Comparison of ENCODE assay signal across 16 cellular contexts in the genomic region with DNA sequence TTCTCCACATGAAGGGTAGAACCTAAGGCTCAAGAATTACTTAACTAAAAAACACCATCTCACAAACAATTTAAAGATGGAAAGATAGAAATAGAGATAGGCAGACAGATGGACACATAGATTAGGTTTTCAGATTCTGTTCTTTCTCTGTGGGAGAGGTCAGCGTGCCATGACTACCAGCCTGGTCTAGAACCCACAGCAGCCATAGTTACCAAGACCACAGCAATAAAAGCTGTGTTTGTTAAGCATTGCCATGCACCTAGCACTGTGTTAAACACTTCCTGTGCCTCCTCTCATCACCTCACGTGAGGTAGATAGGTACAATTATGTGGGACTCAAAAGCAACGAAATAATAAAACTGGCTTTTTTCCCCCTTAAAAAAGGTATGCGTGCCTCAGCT.
A peak's percentile ranks its signal among the peaks of the same experiment; 100 is the strongest.
DNase-seq lines count a peak whose midpoint lies in the region; ATAC-seq and TF ChIP-seq lines count a peak whose summit lies in the region.
"Had no signal": no experiment of that assay in that cellular context is flagged by ENCODE, and none has a peak within 500 bp of the region (broad histone marks: within the 10 kb centered on the region; RNA-seq: fewer than 3 reads in every experiment).

No MANE protein-coding gene starts in this region.

- H3K27me3 ChIP-seq in IMR-90 (ENCODE audit: control insufficient read depth, insufficient read depth, low read length) = no peaks in the 10 kb centered on the region
- no peaks in the 10 kb centered on the region for H3K27me3 ChIP-seq in smooth muscle cell (ENCODE audit: low read depth)
- H3K27me3 ChIP-seq in vagina = no peaks in the 10 kb centered on the region

- H4K8ac ChIP-seq in IMR-90 (ENCODE audit: low read depth in 2 of 2, low read length in 2 of 2) = peak overlapping the region; percentile 12 to 13; a peak in 1 of 4 replicates

- intact Hi-C loops in CD14-positive monocyte (cut with micrococcal nuclease) (no loop called here), IMR-90 (cut with micrococcal nuclease) (no loop called here), vagina (cut with DNase I) (no loop called here)
- intact Hi-C loops in activated T-helper 2 cell treated with anti-CD3 and anti-CD28 coated beads, Interferon-gamma antibody, Interleukin-2, Interleukin-4, amounts not matched to agents 10 μg/mL and 5 μg/mL and 100 μg/mL, durations not matched to agents 14 hours and 24 hours and 36 hours (cut with micrococcal nuclease) = no loop called here

- no peak for TF ChIP-seq RAD21 in IMR-90 (IDR thresholded peaks at IDR 0.05; ENCODE audit: low read length)

- H3K9ac ChIP-seq in IMR-90 (ENCODE audit: low read depth, low read length) = no peak overlapping the region
- H3K9ac ChIP-seq in smooth muscle cell (ENCODE audit: low read depth) = no peak overlapping the region

- H3K36me3 ChIP-seq in IMR-90 (ENCODE audit: control insufficient read depth, insufficient read depth, low read length) (no peaks in the 10 kb centered on the region), smooth muscle cell (ENCODE audit: low read depth) (no peaks in the 10 kb centered on the region), vagina (no peaks in the 10 kb centered on the region)
- H3K36me3 ChIP-seq: prostate gland had no signal

- H3K27ac ChIP-seq in IMR-90 (ENCODE audit: insufficient read depth, low read length) (peak overlapping the region; percentile 41; the same call in 1 of the 2 replicates), smooth muscle cell (ENCODE audit: low read depth) (peak overlapping the region; percentile 60), vagina (no peak overlapping the region)
- H3K27ac ChIP-seq: prostate gland, RWPE1 had no signal

- peak overlapping the region in 4 of 7 donors; percentile 40 to 88 (median 68) for H3K27ac Mint-ChIP-seq in CD14-positive monocyte
- H3K27ac Mint-ChIP-seq in activated T-helper 2 cell treated with anti-CD3 and anti-CD28 coated beads, Interferon-gamma antibody, Interleukin-2, Interleukin-4, amounts not matched to agents 10 μg/mL and 5 μg/mL and 100 μg/mL, durations not matched to agents 14 hours and 24 hours and 36 hours = peak overlapping the region; percentile 33
- H3K27ac Mint-ChIP-seq: activated CD4-positive, alpha-beta T cell treated with anti-CD3 and anti-CD28 coated beads, Interleukin-2, amount 10 ng/mL, durations not matched to agents 7 days and 5 days; T-helper 17 cell had no signal

- TF ChIP-seq POLR2A in IMR-90 (IDR thresholded peaks at IDR 0.05; ENCODE audit: low read depth, low read length) (no peak), vagina (IDR thresholded peaks at IDR 0.05) (no peak)

- dilution Hi-C loops in IMR-90 (cut with HindIII; ENCODE audit: low sequenced_read_pairs, unreplicated experiment) = no loop called here

- peak overlapping the region in 1 of 2 donors; percentile 80 for H3K4me3 Mint-ChIP-seq in CD14-positive monocyte
- no peak overlapping the region for H3K4me3 Mint-ChIP-seq in activated T-helper 2 cell treated with anti-CD3 and anti-CD28 coated beads, Interferon-gamma antibody, Interleukin-2, Interleukin-4, amounts not matched to agents 10 μg/mL and 5 μg/mL and 100 μg/mL, durations not matched to agents 14 hours and 24 hours and 36 hours (ENCODE audit: low read depth)
- H3K4me3 Mint-ChIP-seq: activated CD4-positive, alpha-beta T cell treated with anti-CD3 and anti-CD28 coated beads, Interleukin-2, amount 10 ng/mL, durations not matched to agents 7 days and 5 days; central memory CD8-positive, alpha-beta T cell; T-helper 17 cell had no signal

- H2AK5ac ChIP-seq in IMR-90 (ENCODE audit: low read depth, low read length) = peak overlapping the region; percentile 88

- in situ Hi-C loops in IMR-90 (cut with MboI; ENCODE audit: low sequenced_read_pairs) = no loop called here

- H3K23ac ChIP-seq in IMR-90 (ENCODE audit: low read depth, low read length) = peak overlapping the region; percentile 30

- peaks cover 5% of the 10 kb centered on the region; the same call in 1 of the 2 replicates for H3K9me1 ChIP-seq in IMR-90 (ENCODE audit: insufficient read depth, low read length)

- no peak for TF ChIP-seq CTCF in CD14-positive monocyte (IDR thresholded peaks at IDR 0.05)
- no peak for TF ChIP-seq CTCF in IMR-90 (conservative IDR thresholded peaks at IDR 0.05; ENCODE audit: low read depth, low read length)
- no peak for TF ChIP-seq CTCF in smooth muscle cell (IDR thresholded peaks at IDR 0.05; ENCODE audit: borderline replicate concordance, insufficient read depth, poor library complexity, severe bottlenecking)
- TF ChIP-seq CTCF in vagina (IDR thresholded peaks at IDR 0.05) = no peak

- H3K27me3 Mint-ChIP-seq in CD14-positive monocyte (ENCODE audit: low read depth in 3 of 3) = peaks cover 0 to 3% (median 2%) of the 10 kb centered on the region in 3 donors
- peaks cover 17% of the 10 kb centered on the region for H3K27me3 Mint-ChIP-seq in activated T-helper 2 cell treated with anti-CD3 and anti-CD28 coated beads, Interferon-gamma antibody, Interleukin-2, Interleukin-4, amounts not matched to agents 10 μg/mL and 5 μg/mL and 100 μg/mL, durations not matched to agents 14 hours and 24 hours and 36 hours (ENCODE audit: low read depth)

- no peak for DNase-seq in CD14-positive monocyte (ENCODE audit: low spot score)
- no peak for DNase-seq in IMR-90
- no peak for DNase-seq in activated T-helper 2 cell treated with anti-CD3 and anti-CD28 coated beads, Interferon-gamma antibody, Interleukin-2, Interleukin-4, amounts not matched to agents 10 μg/mL and 5 μg/mL and 100 μg/mL, durations not matched to agents 14 hours and 24 hours and 36 hours (ENCODE audit: low spot score)
- no peak for DNase-seq in smooth muscle cell (lab: John Stamatoyannopoulos, UW; ENCODE audit: unreplicated experiment)
- no peak for DNase-seq in left lobe of liver (ENCODE audit: low spot score)
- no peak for DNase-seq in vagina (ENCODE audit: extremely low spot score in 2 of 2)
- DNase-seq: activated CD4-positive, alpha-beta T cell treated with anti-CD3 and anti-CD28 coated beads, Interleukin-2, amount 10 ng/mL, durations not matched to agents 7 days and 5 days; glutamatergic neuron; NCI-H1436 treated with DMSO at 0.1 percent for 48 hours; NCI-H524; T-helper 17 cell had no signal

- H3K9me3 ChIP-seq in IMR-90 (ENCODE audit: control insufficient read depth, insufficient read depth, low read length) = no peaks in the 10 kb centered on the region
- no peaks in the 10 kb centered on the region for H3K9me3 ChIP-seq in smooth muscle cell (replicated peaks; ENCODE audit: low read depth)
- H3K9me3 ChIP-seq in vagina = no peaks in the 10 kb centered on the region
- H3K9me3 ChIP-seq: prostate gland had no signal

- H3K4ac ChIP-seq in IMR-90 (ENCODE audit: low read depth, low read length) = peak overlapping the region; percentile 21

- H2BK120ac ChIP-seq in IMR-90 (ENCODE audit: low read depth, low read length) = peak overlapping the region; percentile 38; the same call in 1 of the 2 replicates

- H2BK5ac ChIP-seq in IMR-90 (ENCODE audit: low read depth, low read length, poor library complexity, severe bottlenecking) = peak overlapping the region; percentile 21

- WGBS in IMR-90 (ENCODE audit: extremely low coverage in 2 of 2, insufficient read length in 1 of 2), 2 experiments = no CpG with 5 or more reads among the region's 4 CpGs
- 89% methylated on average over 4 of the region's 4 CpGs for WGBS in smooth muscle cell (ENCODE audit: low lambda C conversion rate)

- peaks cover 11% of the 10 kb centered on the region for H3F3A ChIP-seq in smooth muscle cell (ENCODE audit: low read depth)

- H3K4me3 ChIP-seq in IMR-90 (ENCODE audit: insufficient read depth, low read depth, low read length) (no peak overlapping the region), smooth muscle cell (no peak overlapping the region), vagina (no peak overlapping the region)
- H3K4me3 ChIP-seq: prostate gland had no signal

- H3K56ac ChIP-seq in IMR-90 (ENCODE audit: extremely low read depth, insufficient read depth, low read length) = no peak overlapping the region

- CTCF ChIA-PET in IMR-90 (lab: Yijun Ruan, JAX) = interaction anchor here (1.3 kb wide), 1 partner anchor 263 kb away, joined by 3 read pairs; no protein-coding TSS in a partner anchor

- peaks cover 54% of the 10 kb centered on the region for H3K4me1 Mint-ChIP-seq in CD14-positive monocyte
- peaks cover 14% of the 10 kb centered on the region for H3K4me1 Mint-ChIP-seq in activated T-helper 2 cell treated with anti-CD3 and anti-CD28 coated beads, Interferon-gamma antibody, Interleukin-2, Interleukin-4, amounts not matched to agents 10 μg/mL and 5 μg/mL and 100 μg/mL, durations not matched to agents 14 hours and 24 hours and 36 hours (ENCODE audit: low read depth)
- H3K4me1 Mint-ChIP-seq: activated CD4-positive, alpha-beta T cell treated with anti-CD3 and anti-CD28 coated beads, Interleukin-2, amount 10 ng/mL, durations not matched to agents 7 days and 5 days; central memory CD8-positive, alpha-beta T cell had no signal

- no TSS peak for BruUV-seq in IMR-90 (replicated peaks; lab: Mats Ljungman, UMichigan)

- peak overlapping the region; percentile 64; the same call in 1 of the 2 replicates for H4K5ac ChIP-seq in IMR-90 (ENCODE audit: low read depth, low read length)

- H3K14ac ChIP-seq in IMR-90 (replicated peaks; ENCODE audit: low read depth, low read length) = peak overlapping the region; percentile 8; the same call in 1 of the 2 replicates

- H3K9me3 Mint-ChIP-seq in CD14-positive monocyte = peaks cover 0 to 3% (median 0%) of the 10 kb centered on the region in 7 donors
- H3K9me3 Mint-ChIP-seq in activated T-helper 2 cell treated with anti-CD3 and anti-CD28 coated beads, Interferon-gamma antibody, Interleukin-2, Interleukin-4, amounts not matched to agents 10 μg/mL and 5 μg/mL and 100 μg/mL, durations not matched to agents 14 hours and 24 hours and 36 hours = no peaks in the 10 kb centered on the region
- H3K9me3 Mint-ChIP-seq: activated CD4-positive, alpha-beta T cell treated with anti-CD3 and anti-CD28 coated beads, Interleukin-2, amount 10 ng/mL, durations not matched to agents 7 days and 5 days; activated naive CD4-positive, alpha-beta T cell treated with anti-CD3 and anti-CD28 coated beads, Interleukin-2, amount 50 U/mL, for 72 hours; central memory CD8-positive, alpha-beta T cell had no signal

- no peaks in the 10 kb centered on the region for H3K36me3 Mint-ChIP-seq in CD14-positive monocyte
- peaks cover 9% of the 10 kb centered on the region for H3K36me3 Mint-ChIP-seq in activated T-helper 2 cell treated with anti-CD3 and anti-CD28 coated beads, Interferon-gamma antibody, Interleukin-2, Interleukin-4, amounts not matched to agents 10 μg/mL and 5 μg/mL and 100 μg/mL, durations not matched to agents 14 hours and 24 hours and 36 hours (ENCODE audit: low read depth)
- H3K36me3 Mint-ChIP-seq: activated naive CD4-positive, alpha-beta T cell treated with anti-CD3 and anti-CD28 coated beads, Interleukin-2, amount 50 U/mL, for 72 hours had no signal

- no peaks in the 10 kb centered on the region for H3K79me1 ChIP-seq in IMR-90 (ENCODE audit: low read depth in 1 of 2, low read length in 2 of 2)

- peak overlapping the region; percentile 69 for H3K18ac ChIP-seq in IMR-90 (ENCODE audit: low read depth, low read length)

- peak overlapping the region; percentile 43 for H2BK15ac ChIP-seq in IMR-90 (ENCODE audit: low read depth, low read length)

- H4K91ac ChIP-seq in IMR-90 (ENCODE audit: insufficient read depth, low read depth, low read length) = peak overlapping the region; percentile 29

- peaks cover 7% of the 10 kb centered on the region for H3K4me1 ChIP-seq in IMR-90 (ENCODE audit: control insufficient read depth, insufficient read depth, low read length)
- H3K4me1 ChIP-seq in smooth muscle cell (ENCODE audit: low read depth) = no peaks in the 10 kb centered on the region
- no peaks in the 10 kb centered on the region for H3K4me1 ChIP-seq in vagina
- H3K4me1 ChIP-seq: prostate gland had no signal

- ATAC-seq in IMR-90 (ENCODE audit: low read depth) (no peak), GM18858 (IDR thresholded peaks at IDR 0.05; ENCODE audit: unreplicated experiment) (no peak), left lobe of liver (no peak)
- ATAC-seq: T-helper 17 cell had no signal

- no peak overlapping the region for H2AK9ac ChIP-seq in IMR-90 (replicated peaks; ENCODE audit: low read depth, low read length, poor library complexity)

- H4K20me1 ChIP-seq in IMR-90 (ENCODE audit: insufficient read depth, low read length) = no peaks in the 10 kb centered on the region
- no peaks in the 10 kb centered on the region for H4K20me1 ChIP-seq in smooth muscle cell (ENCODE audit: low read depth)

- no peak overlapping the region for H2AFZ ChIP-seq in IMR-90 (replicated peaks; ENCODE audit: low read length, poor library complexity)
- H2AFZ ChIP-seq in smooth muscle cell (ENCODE audit: low read depth) = no peak overlapping the region

- POLR2A ChIA-PET in IMR-90 (lab: Charles Lee; ENCODE audit: unreplicated experiment) = no interaction called here

- peak overlapping the region; percentile 45 for H2BK20ac ChIP-seq in IMR-90 (ENCODE audit: low read depth, low read length)

- H3K4me2 ChIP-seq in IMR-90 (ENCODE audit: low read depth, low read length) = peak overlapping the region; percentile 41; the same call in 1 of the 2 replicates
- H3K4me2 ChIP-seq in smooth muscle cell = peak overlapping the region; percentile 29

- no peaks in the 10 kb centered on the region for H3K79me2 ChIP-seq in smooth muscle cell (ENCODE audit: low read depth)
